Comparison of ENCODE assay signal across 8 cellular contexts in genomic region chr2:30336978-30337841, GRCh38.
A peak's percentile ranks its signal among the peaks of the same experiment; 100 is the strongest.
DNase-seq lines count a peak whose midpoint lies in the region; ATAC-seq and TF ChIP-seq lines count a peak whose summit lies in the region.

No MANE protein-coding gene starts in this region.

- H3K79me2 ChIP-seq in DOHH2 (ENCODE audit: control insufficient read depth, low read length), result no peaks in the 10 kb centered on the region

- H3F3A ChIP-seq in DOHH2 (ENCODE audit: control insufficient read depth, insufficient read depth), result peaks cover 7% of the 10 kb centered on the region

- H3K4me3 ChIP-seq in DOHH2 (ENCODE audit: low read length) (peak overlapping the region; percentile 65), skin epidermis (no peak overlapping the region)

- peak; percentile 82 for DNase-seq in GM20000 (ENCODE audit: low spot score)
- peak; percentile 24 for DNase-seq in activated T-cell treated with anti-CD3 and anti-CD28 coated beads for 24 hours (ENCODE audit: low read depth)
- no peak for DNase-seq in effector CD4-positive, alpha-beta T cell
- DNase-seq in omental fat pad (ENCODE audit: low spot score), result no peak
- DNase-seq in nucleus accumbens (lab: John Stamatoyannopoulos, UW), result no peak

- no peaks in the 10 kb centered on the region for H3K9me2 ChIP-seq in DOHH2 (replicated peaks; ENCODE audit: control insufficient read depth, low read length)

- no peaks in the 10 kb centered on the region for H3K27me3 ChIP-seq in DOHH2 (ENCODE audit: control insufficient read depth, low read length)

- H3K4me1 ChIP-seq in DOHH2 (ENCODE audit: control insufficient read depth, low read length), result peaks cover 58% of the 10 kb centered on the region

- H3K4me2 ChIP-seq in DOHH2 (ENCODE audit: low read length), result peak overlapping the region; percentile 78

- H4K20me1 ChIP-seq in DOHH2 (ENCODE audit: control insufficient read depth, insufficient read depth, low read depth, low read length), result no peaks in the 10 kb centered on the region

- no peaks in the 10 kb centered on the region for H3K9me3 ChIP-seq in DOHH2 (ENCODE audit: control insufficient read depth, insufficient read depth, low read length)

- H3K27ac ChIP-seq in DOHH2 (ENCODE audit: low read depth, low read length), result peak overlapping the region; percentile 88
- H3K27ac ChIP-seq in skin epidermis, result peak overlapping the region in 15 of 21 experiments; percentile 3 to 93 (median 65)

- no peaks in the 10 kb centered on the region for H3K36me3 ChIP-seq in DOHH2 (ENCODE audit: control insufficient read depth, low read length)

- TF ChIP-seq CTCF in DOHH2 (IDR thresholded peaks at IDR 0.05; ENCODE audit: low read depth, low read length, poor library complexity, severe bottlenecking) (no peak), GM20000 (IDR thresholded peaks at IDR 0.05; ENCODE audit: extremely low read depth, missing control alignments) (no peak), omental fat pad (IDR thresholded peaks at IDR 0.05) (no peak)

- ATAC-seq in HG03571 (IDR thresholded peaks at IDR 0.05; ENCODE audit: unreplicated experiment) (peak; percentile 76), omental fat pad (ENCODE audit: low FRiP score) (no peak)

Comparison
In these comparisons a context has a peak if more than half of its experiments do, and no peak if none do; other contexts are left out.
1. DNase-seq: peak in GM20000 (single experiment) and activated T-cell treated with anti-CD3 and anti-CD28 coated beads for 24 hours (single experiment); none in effector CD4-positive, alpha-beta T cell (single experiment), omental fat pad (single experiment) and nucleus accumbens (0 of 56).